15 cellular contexts compared by ENCODE assay signal in the genomic region with DNA sequence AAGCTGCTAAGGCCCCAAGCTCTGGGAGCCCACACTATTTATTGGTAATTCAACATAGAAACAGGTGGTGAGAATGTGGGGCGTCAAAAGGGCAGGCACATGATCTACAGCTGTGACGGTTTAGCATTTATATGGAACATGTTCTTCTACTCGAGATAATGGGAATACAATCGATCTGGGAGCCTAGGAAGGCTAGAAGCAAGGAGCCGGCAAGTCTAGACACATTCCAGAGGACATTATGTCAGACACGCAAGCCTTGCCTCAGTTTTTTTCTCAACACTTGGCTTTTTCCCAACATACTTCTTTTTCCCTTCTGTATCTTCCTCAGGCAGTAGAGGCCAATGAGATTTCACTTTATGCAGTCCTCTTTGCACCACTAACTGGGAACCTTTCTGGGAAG.
DNase-seq lines count a peak whose midpoint lies in the region; ATAC-seq, FAIRE-seq and TF ChIP-seq lines count a peak whose summit lies in the region.
"Had no signal": no experiment of that assay in that cellular context is flagged by ENCODE, and none has a peak within 500 bp of the region (broad histone marks: within the 10 kb centered on the region; RNA-seq: fewer than 3 reads in every experiment).

No MANE protein-coding gene starts in this region.

- TF ChIP-seq EP300 in tibial nerve (IDR thresholded peaks at IDR 0.05), result no peak

- no peak overlapping the region for H3K27ac ChIP-seq in breast epithelium
- no peak overlapping the region for H3K27ac ChIP-seq in astrocyte (ENCODE audit: low read depth, low read length)
- no peak overlapping the region for H3K27ac ChIP-seq in tibial nerve
- H3K27ac ChIP-seq: BLaER1 treated with 17β-estradiol and CSF1 and Interleukin-3, amounts not matched to agents 10 nM and 100 nM; HL-60 had no signal

- peaks cover 21% of the 10 kb centered on the region for H3K4me1 Mint-ChIP-seq in MCF 10A (ENCODE audit: insufficient read depth, unreplicated experiment)
- H3K4me1 Mint-ChIP-seq in astrocyte (ENCODE audit: low read depth, unreplicated experiment), result peaks cover 7% of the 10 kb centered on the region
- H3K4me1 Mint-ChIP-seq: CD4-positive, CD25-positive, alpha-beta regulatory T cell had no signal

- CTCF ChIA-PET in MCF 10A (lab: Yijun Ruan, JAX), result interaction anchor here (1.0 kb wide), 1 partner anchor 8 kb away, joined by 6 read pairs; no protein-coding TSS in a partner anchor

- BruUV-seq in MCF 10A (replicated peaks; lab: Mats Ljungman, UMichigan), result no TSS peak

- no peak overlapping the region for H3K4me2 ChIP-seq in astrocyte (ENCODE audit: low read length)
- H3K4me2 ChIP-seq: BLaER1 treated with 17β-estradiol and CSF1 and Interleukin-3, amounts not matched to agents 10 nM and 100 nM had no signal

- no peak for TF ChIP-seq CTCF in MCF 10A (IDR thresholded peaks at IDR 0.05; ENCODE audit: unreplicated experiment)
- TF ChIP-seq CTCF in breast epithelium (IDR thresholded peaks at IDR 0.05), result no peak
- TF ChIP-seq CTCF in astrocyte (IDR thresholded peaks at IDR 0.05; ENCODE audit: insufficient read depth, low read depth, low read length), result no peak
- TF ChIP-seq CTCF in tibial nerve (IDR thresholded peaks at IDR 0.05), result no peak

- H3K4me3 ChIP-seq in breast epithelium, result no peak overlapping the region
- no peak overlapping the region for H3K4me3 ChIP-seq in astrocyte (ENCODE audit: insufficient read depth, low read depth, low read length)
- no peak overlapping the region for H3K4me3 ChIP-seq in tibial nerve
- H3K4me3 ChIP-seq: BLaER1 treated with 17β-estradiol and CSF1 and Interleukin-3, amounts not matched to agents 10 nM and 100 nM had no signal

- no peaks in the 10 kb centered on the region for H3K36me3 ChIP-seq in breast epithelium
- no peaks in the 10 kb centered on the region for H3K36me3 ChIP-seq in astrocyte (ENCODE audit: insufficient read depth, low read length)
- no peaks in the 10 kb centered on the region for H3K36me3 ChIP-seq in tibial nerve
- H3K36me3 ChIP-seq: BLaER1 treated with 17β-estradiol and CSF1 and Interleukin-3, amounts not matched to agents 10 nM and 100 nM had no signal

- H3K79me2 ChIP-seq in astrocyte (ENCODE audit: insufficient read depth, low read length), result no peaks in the 10 kb centered on the region

- no peaks in the 10 kb centered on the region for H4K20me1 ChIP-seq in astrocyte (ENCODE audit: insufficient read depth, low read length)
- H4K20me1 ChIP-seq: BLaER1 treated with 17β-estradiol and CSF1 and Interleukin-3, amounts not matched to agents 10 nM and 100 nM had no signal

- no peak overlapping the region for H3K9ac ChIP-seq in astrocyte (ENCODE audit: low read length)
- H3K9ac ChIP-seq: BLaER1 treated with 17β-estradiol and CSF1 and Interleukin-3, amounts not matched to agents 10 nM and 100 nM had no signal

- no peak overlapping the region for H3K4me3 Mint-ChIP-seq in MCF 10A (ENCODE audit: unreplicated experiment)
- H3K4me3 Mint-ChIP-seq in astrocyte (ENCODE audit: unreplicated experiment), result no peak overlapping the region
- H3K4me3 Mint-ChIP-seq: CD4-positive, CD25-positive, alpha-beta regulatory T cell had no signal

- POLR2A ChIA-PET in MCF 10A (lab: Yijun Ruan, JAX), result interaction anchor here (0.7 kb wide), 1 partner anchor 830 kb away, joined by 3 read pairs; no protein-coding TSS in a partner anchor

- 73 to 77% methylated on average over 6 of the region's 6 CpGs for WGBS in tibial nerve, 2 donors

- H3K27me3 Mint-ChIP-seq in MCF 10A (ENCODE audit: insufficient read depth, unreplicated experiment) (no peaks in the 10 kb centered on the region), astrocyte (ENCODE audit: low read depth, unreplicated experiment) (no peaks in the 10 kb centered on the region)
- H3K27me3 Mint-ChIP-seq: CD4-positive, CD25-positive, alpha-beta regulatory T cell had no signal

- FAIRE-seq in astrocyte (lab: Jason Lieb, UNC), result no peak
- no peak for FAIRE-seq in urothelium cell line (lab: Jason Lieb, UNC)

- H3K27ac Mint-ChIP-seq in MCF 10A (ENCODE audit: low read depth, unreplicated experiment) (peak overlapping the region; percentile 89), astrocyte (ENCODE audit: unreplicated experiment) (peak overlapping the region; percentile 82)

- H3K9me3 ChIP-seq in breast epithelium, result no peaks in the 10 kb centered on the region
- H3K9me3 ChIP-seq in astrocyte (ENCODE audit: insufficient read depth, low read depth, low read length), result no peaks in the 10 kb centered on the region
- H3K9me3 ChIP-seq in tibial nerve, result no peaks in the 10 kb centered on the region

- H3K4me1 ChIP-seq in breast epithelium (no peaks in the 10 kb centered on the region), astrocyte (ENCODE audit: insufficient read depth, low read length) (no peaks in the 10 kb centered on the region), tibial nerve (no peaks in the 10 kb centered on the region)
- H3K4me1 ChIP-seq: BLaER1 treated with 17β-estradiol and CSF1 and Interleukin-3, amounts not matched to agents 10 nM and 100 nM had no signal

- DNase-seq in MCF 10A (ENCODE audit: unreplicated experiment) (peak; percentile 60), breast epithelium (ENCODE audit: low spot score in 2 of 2) (no peak), NCI-H2171 treated with DMSO at 0.1 percent for 48 hours (lab: John Stamatoyannopoulos, UW) (peak; percentile 44), astrocyte (ENCODE audit: low read depth) (no peak), urothelium cell line (ENCODE audit: low spot score) (peak; percentile 4), DMS 273 treated with DMSO at 0.1 percent for 48 hours (lab: John Stamatoyannopoulos, UW) (no peak), tibial nerve (ENCODE audit: low spot score in 2 of 2) (no peak)
- DNase-seq: ACHN; CD4-positive, CD25-positive, alpha-beta regulatory T cell; DMS79 treated with DMSO at 0.1 percent for 48 hours; GDM1; HCEC 1CT had no signal

- H2AFZ ChIP-seq in astrocyte (ENCODE audit: low read depth, low read length), result no peak overlapping the region

- intact Hi-C loops in MCF 10A (cut with micrococcal nuclease), result no loop called here
- intact Hi-C loops in breast epithelium (cut with DNase I; ENCODE audit: low total_unique reads), result no loop called here

- no peak for ATAC-seq in HG02642 (IDR thresholded peaks at IDR 0.05; ENCODE audit: poor library complexity, unreplicated experiment)

- H3K9me3 Mint-ChIP-seq in MCF 10A (ENCODE audit: unreplicated experiment) (no peaks in the 10 kb centered on the region), astrocyte (ENCODE audit: unreplicated experiment) (peaks cover 16% of the 10 kb centered on the region)

- TF ChIP-seq POLR2A in breast epithelium (IDR thresholded peaks at IDR 0.05), result no peak
- no peak for TF ChIP-seq POLR2A in tibial nerve (IDR thresholded peaks at IDR 0.05)

- H3K36me3 Mint-ChIP-seq in MCF 10A (ENCODE audit: insufficient read depth, unreplicated experiment), result peaks cover 7% of the 10 kb centered on the region
- no peaks in the 10 kb centered on the region for H3K36me3 Mint-ChIP-seq in astrocyte (ENCODE audit: low read depth, unreplicated experiment)
- H3K36me3 Mint-ChIP-seq: CD4-positive, CD25-positive, alpha-beta regulatory T cell had no signal

- no peaks in the 10 kb centered on the region for H3K27me3 ChIP-seq in breast epithelium
- no peaks in the 10 kb centered on the region for H3K27me3 ChIP-seq in astrocyte (ENCODE audit: insufficient read depth, low read length)
- H3K27me3 ChIP-seq in tibial nerve, result no peaks in the 10 kb centered on the region
- H3K27me3 ChIP-seq: BLaER1 treated with 17β-estradiol and CSF1 and Interleukin-3, amounts not matched to agents 10 nM and 100 nM had no signal

Comparison
In these comparisons a context has a peak if more than half of its experiments do, and no peak if none do; other contexts are left out.
1. DNase-seq: peak in MCF 10A (single experiment), NCI-H2171 treated with DMSO at 0.1 percent for 48 hours (single experiment) and urothelium cell line (single experiment); none in breast epithelium (0 of 2), astrocyte (single experiment), DMS 273 treated with DMSO at 0.1 percent for 48 hours (single experiment) and tibial nerve (0 of 2).